ENCODE assay signal across 1 cellular context in the genomic region with DNA sequence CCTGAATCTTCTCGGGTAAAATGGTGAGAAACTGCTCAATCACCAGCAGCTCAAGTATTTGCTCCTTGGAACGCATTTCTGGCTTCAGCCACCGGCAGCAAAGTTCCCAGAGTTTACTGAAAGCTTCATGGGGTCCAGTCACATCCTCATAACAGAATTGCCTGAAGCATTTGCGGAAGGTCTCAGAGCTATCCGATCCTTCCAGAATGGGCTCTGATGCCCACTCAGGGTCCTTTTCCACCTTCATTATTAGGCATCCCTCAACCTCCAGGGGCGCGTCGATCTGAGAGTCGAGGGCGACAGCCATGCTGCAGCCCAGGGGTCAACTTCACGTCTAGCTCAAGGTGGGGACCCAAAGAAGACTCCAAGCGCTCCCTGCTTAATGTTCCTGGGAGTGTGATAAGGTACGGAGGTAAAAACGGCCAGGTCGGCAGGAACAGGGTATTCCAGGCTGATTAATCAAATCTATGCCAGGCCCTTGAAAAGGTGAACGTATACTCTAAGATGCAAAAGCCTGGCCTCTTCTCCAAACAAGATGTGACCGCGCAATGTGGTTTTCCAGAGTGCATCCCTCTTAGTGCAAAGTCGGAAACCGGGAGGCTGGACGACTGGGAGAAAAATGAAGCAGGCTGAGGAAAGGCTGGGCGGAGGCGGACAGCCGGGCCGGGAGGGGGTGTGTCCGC.
TF ChIP-seq lines count a peak whose summit lies in the region.

No MANE protein-coding gene starts in this region.

TF ChIP-seq in HEK293, 187 proteins besides CTCF, POLR2A, EP300 and RAD21 (continued from another document and continues in another):
- TF ChIP-seq, protein P1, sequence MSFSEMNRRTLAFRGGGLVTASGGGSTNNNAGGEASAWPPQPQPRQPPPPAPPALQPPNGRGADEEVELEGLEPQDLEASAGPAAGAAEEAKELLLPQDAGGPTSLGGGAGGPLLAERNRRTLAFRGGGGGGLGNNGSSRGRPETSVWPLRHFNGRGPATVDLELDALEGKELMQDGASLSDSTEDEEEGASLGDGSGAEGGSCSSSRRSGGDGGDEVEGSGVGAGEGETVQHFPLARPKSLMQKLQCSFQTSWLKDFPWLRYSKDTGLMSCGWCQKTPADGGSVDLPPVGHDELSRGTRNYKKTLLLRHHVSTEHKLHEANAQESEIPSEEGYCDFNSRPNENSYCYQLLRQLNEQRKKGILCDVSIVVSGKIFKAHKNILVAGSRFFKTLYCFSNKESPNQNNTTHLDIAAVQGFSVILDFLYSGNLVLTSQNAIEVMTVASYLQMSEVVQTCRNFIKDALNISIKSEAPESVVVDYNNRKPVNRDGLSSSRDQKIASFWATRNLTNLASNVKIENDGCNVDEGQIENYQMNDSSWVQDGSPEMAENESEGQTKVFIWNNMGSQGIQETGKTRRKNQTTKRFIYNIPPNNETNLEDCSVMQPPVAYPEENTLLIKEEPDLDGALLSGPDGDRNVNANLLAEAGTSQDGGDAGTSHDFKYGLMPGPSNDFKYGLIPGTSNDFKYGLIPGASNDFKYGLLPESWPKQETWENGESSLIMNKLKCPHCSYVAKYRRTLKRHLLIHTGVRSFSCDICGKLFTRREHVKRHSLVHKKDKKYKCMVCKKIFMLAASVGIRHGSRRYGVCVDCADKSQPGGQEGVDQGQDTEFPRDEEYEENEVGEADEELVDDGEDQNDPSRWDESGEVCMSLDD (tag by site-specific recombination; IDR thresholded peaks at IDR 0.05) = no peak
- TF ChIP-seq ZNF211 (tag by site-specific recombination; IDR thresholded peaks at IDR 0.05; ENCODE audit: low read depth) (no peak), ZNF266 (tag by site-specific recombination; IDR thresholded peaks at IDR 0.05; ENCODE audit: low read depth) (no peak), ZBTB1 (tag by site-specific recombination; IDR thresholded peaks at IDR 0.05) (no peak), ZNF202 (tag by site-specific recombination; IDR thresholded peaks at IDR 0.05; ENCODE audit: borderline replicate concordance) (no peak), ZNF776 (tag by site-specific recombination; IDR thresholded peaks at IDR 0.05; ENCODE audit: borderline replicate concordance) (no peak), ZNF169 (tag by site-specific recombination; IDR thresholded peaks at IDR 0.05) (no peak), PRDM1 (tag by site-specific recombination; IDR thresholded peaks at IDR 0.05) (no peak), EGR2 (tag by site-specific recombination; IDR thresholded peaks at IDR 0.05; ENCODE audit: low read depth) (peak; percentile 62; the same call in 1 of the 2 replicates), ZNF114 (tag by site-specific recombination; IDR thresholded peaks at IDR 0.05) (no peak), ZBTB48 (tag by site-specific recombination; IDR thresholded peaks at IDR 0.05) (no peak), ZBTB20 (tag by site-specific recombination; IDR thresholded peaks at IDR 0.05) (peak; percentile 66), ZNF626 (tag by site-specific recombination; IDR thresholded peaks at IDR 0.05) (no peak), ZNF423 (tag by site-specific recombination; IDR thresholded peaks at IDR 0.05) (no peak), ZFP37 (tag by site-specific recombination; IDR thresholded peaks at IDR 0.05) (no peak), BCL11A (tag by site-specific recombination; IDR thresholded peaks at IDR 0.05; ENCODE audit: low read depth) (no peak), ZXDB (tag by site-specific recombination; IDR thresholded peaks at IDR 0.05) (no peak), ZNF654 (tag by site-specific recombination; IDR thresholded peaks at IDR 0.05; ENCODE audit: low read depth) (no peak), KLF9 (tag by site-specific recombination; IDR thresholded peaks at IDR 0.05; ENCODE audit: low read depth) (peak; percentile 98; the same call in 1 of the 2 replicates), ZNF302 (tag by site-specific recombination; IDR thresholded peaks at IDR 0.05; ENCODE audit: low read depth) (no peak), ZBTB17 (tag by site-specific recombination; IDR thresholded peaks at IDR 0.05) (peak; percentile 93), ZNF112 (tag by site-specific recombination; IDR thresholded peaks at IDR 0.05) (no peak), ZIC2 (tag by site-specific recombination; IDR thresholded peaks at IDR 0.05) (no peak), MEIS1 (CRISPR knock-in tag; IDR thresholded peaks at IDR 0.05; ENCODE audit: borderline replicate concordance) (no peak), KLF10 (tag by site-specific recombination; IDR thresholded peaks at IDR 0.05) (no peak; the same call in 1 of the 2 replicates), ZNF670 (tag by site-specific recombination; IDR thresholded peaks at IDR 0.05; ENCODE audit: low read depth) (no peak), GLI2 (tag by site-specific recombination; IDR thresholded peaks at IDR 0.05; ENCODE audit: borderline replicate concordance, low read depth) (no peak), FEZF1 (tag by site-specific recombination; IDR thresholded peaks at IDR 0.05) (no peak)
- TF ChIP-seq, protein P2, sequence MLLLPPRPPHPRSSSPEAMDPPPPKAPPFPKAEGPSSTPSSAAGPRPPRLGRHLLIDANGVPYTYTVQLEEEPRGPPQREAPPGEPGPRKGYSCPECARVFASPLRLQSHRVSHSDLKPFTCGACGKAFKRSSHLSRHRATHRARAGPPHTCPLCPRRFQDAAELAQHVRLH (tag by site-specific recombination; IDR thresholded peaks at IDR 0.05) = no peak
- TF ChIP-seq, protein P3, sequence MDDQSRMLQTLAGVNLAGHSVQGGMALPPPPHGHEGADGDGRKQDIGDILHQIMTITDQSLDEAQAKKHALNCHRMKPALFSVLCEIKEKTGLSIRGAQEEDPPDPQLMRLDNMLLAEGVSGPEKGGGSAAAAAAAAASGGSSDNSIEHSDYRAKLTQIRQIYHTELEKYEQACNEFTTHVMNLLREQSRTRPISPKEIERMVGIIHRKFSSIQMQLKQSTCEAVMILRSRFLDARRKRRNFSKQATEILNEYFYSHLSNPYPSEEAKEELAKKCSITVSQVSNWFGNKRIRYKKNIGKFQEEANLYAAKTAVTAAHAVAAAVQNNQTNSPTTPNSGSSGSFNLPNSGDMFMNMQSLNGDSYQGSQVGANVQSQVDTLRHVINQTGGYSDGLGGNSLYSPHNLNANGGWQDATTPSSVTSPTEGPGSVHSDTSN (CRISPR knock-in tag; IDR thresholded peaks at IDR 0.05) = 0 out of 2 replicates have a peak, but pooled peaks have one; percentile 4
- TF ChIP-seq, protein P4, sequence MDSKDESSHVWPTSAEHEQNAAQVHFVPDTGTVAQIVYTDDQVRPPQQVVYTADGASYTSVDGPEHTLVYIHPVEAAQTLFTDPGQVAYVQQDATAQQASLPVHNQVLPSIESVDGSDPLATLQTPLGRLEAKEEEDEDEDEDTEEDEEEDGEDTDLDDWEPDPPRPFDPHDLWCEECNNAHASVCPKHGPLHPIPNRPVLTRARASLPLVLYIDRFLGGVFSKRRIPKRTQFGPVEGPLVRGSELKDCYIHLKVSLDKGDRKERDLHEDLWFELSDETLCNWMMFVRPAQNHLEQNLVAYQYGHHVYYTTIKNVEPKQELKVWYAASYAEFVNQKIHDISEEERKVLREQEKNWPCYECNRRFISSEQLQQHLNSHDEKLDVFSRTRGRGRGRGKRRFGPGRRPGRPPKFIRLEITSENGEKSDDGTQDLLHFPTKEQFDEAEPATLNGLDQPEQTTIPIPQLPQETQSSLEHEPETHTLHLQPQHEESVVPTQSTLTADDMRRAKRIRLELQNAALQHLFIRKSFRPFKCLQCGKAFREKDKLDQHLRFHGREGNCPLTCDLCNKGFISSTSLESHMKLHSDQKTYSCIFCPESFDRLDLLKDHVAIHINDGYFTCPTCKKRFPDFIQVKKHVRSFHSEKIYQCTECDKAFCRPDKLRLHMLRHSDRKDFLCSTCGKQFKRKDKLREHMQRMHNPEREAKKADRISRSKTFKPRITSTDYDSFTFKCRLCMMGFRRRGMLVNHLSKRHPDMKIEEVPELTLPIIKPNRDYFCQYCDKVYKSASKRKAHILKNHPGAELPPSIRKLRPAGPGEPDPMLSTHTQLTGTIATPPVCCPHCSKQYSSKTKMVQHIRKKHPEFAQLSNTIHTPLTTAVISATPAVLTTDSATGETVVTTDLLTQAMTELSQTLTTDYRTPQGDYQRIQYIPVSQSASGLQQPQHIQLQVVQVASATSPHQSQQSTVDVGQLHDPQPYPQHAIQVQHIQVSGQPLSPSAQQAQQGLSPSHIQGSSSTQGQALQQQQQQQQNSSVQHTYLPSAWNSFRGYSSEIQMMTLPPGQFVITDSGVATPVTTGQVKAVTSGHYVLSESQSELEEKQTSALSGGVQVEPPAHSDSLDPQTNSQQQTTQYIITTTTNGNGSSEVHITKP (tag by site-specific recombination; IDR thresholded peaks at IDR 0.05) = 0 out of 2 replicates have a peak, but pooled peaks have one; percentile 27
- TF ChIP-seq, protein P5, sequence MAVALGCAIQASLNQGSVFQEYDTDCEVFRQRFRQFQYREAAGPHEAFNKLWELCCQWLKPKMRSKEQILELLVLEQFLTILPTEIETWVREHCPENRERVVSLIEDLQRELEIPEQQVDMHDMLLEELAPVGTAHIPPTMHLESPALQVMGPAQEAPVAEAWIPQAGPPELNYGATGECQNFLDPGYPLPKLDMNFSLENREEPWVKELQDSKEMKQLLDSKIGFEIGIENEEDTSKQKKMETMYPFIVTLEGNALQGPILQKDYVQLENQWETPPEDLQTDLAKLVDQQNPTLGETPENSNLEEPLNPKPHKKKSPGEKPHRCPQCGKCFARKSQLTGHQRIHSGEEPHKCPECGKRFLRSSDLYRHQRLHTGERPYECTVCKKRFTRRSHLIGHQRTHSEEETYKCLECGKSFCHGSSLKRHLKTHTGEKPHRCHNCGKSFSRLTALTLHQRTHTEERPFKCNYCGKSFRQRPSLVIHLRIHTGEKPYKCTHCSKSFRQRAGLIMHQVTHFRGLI (tag by site-specific recombination; IDR thresholded peaks at IDR 0.05) = no peak
- TF ChIP-seq, protein P6, sequence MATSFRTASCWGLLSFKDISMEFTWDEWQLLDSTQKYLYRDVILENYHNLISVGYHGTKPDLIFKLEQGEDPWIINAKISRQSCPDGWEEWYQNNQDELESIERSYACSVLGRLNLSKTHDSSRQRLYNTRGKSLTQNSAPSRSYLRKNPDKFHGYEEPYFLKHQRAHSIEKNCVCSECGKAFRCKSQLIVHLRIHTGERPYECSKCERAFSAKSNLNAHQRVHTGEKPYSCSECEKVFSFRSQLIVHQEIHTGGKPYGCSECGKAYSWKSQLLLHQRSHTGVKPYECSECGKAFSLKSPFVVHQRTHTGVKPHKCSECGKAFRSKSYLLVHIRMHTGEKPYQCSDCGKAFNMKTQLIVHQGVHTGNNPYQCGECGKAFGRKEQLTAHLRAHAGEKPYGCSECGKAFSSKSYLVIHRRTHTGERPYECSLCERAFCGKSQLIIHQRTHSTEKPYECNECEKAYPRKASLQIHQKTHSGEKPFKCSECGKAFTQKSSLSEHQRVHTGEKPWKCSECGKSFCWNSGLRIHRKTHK (tag by site-specific recombination; IDR thresholded peaks at IDR 0.05) = no peak
- TF ChIP-seq, protein P7, sequence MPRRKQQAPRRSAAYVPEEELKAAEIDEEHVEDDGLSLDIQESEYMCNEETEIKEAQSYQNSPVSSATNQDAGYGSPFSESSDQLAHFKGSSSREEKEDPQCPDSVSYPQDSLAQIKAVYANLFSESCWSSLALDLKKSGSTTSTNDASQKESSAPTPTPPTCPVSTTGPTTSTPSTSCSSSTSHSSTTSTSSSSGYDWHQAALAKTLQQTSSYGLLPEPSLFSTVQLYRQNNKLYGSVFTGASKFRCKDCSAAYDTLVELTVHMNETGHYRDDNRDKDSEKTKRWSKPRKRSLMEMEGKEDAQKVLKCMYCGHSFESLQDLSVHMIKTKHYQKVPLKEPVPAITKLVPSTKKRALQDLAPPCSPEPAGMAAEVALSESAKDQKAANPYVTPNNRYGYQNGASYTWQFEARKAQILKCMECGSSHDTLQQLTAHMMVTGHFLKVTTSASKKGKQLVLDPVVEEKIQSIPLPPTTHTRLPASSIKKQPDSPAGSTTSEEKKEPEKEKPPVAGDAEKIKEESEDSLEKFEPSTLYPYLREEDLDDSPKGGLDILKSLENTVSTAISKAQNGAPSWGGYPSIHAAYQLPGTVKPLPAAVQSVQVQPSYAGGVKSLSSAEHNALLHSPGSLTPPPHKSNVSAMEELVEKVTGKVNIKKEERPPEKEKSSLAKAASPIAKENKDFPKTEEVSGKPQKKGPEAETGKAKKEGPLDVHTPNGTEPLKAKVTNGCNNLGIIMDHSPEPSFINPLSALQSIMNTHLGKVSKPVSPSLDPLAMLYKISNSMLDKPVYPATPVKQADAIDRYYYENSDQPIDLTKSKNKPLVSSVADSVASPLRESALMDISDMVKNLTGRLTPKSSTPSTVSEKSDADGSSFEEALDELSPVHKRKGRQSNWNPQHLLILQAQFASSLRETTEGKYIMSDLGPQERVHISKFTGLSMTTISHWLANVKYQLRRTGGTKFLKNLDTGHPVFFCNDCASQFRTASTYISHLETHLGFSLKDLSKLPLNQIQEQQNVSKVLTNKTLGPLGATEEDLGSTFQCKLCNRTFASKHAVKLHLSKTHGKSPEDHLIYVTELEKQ (tag by site-specific recombination; IDR thresholded peaks at IDR 0.05; ENCODE audit: borderline replicate concordance) = no peak
- TF ChIP-seq, protein P8, sequence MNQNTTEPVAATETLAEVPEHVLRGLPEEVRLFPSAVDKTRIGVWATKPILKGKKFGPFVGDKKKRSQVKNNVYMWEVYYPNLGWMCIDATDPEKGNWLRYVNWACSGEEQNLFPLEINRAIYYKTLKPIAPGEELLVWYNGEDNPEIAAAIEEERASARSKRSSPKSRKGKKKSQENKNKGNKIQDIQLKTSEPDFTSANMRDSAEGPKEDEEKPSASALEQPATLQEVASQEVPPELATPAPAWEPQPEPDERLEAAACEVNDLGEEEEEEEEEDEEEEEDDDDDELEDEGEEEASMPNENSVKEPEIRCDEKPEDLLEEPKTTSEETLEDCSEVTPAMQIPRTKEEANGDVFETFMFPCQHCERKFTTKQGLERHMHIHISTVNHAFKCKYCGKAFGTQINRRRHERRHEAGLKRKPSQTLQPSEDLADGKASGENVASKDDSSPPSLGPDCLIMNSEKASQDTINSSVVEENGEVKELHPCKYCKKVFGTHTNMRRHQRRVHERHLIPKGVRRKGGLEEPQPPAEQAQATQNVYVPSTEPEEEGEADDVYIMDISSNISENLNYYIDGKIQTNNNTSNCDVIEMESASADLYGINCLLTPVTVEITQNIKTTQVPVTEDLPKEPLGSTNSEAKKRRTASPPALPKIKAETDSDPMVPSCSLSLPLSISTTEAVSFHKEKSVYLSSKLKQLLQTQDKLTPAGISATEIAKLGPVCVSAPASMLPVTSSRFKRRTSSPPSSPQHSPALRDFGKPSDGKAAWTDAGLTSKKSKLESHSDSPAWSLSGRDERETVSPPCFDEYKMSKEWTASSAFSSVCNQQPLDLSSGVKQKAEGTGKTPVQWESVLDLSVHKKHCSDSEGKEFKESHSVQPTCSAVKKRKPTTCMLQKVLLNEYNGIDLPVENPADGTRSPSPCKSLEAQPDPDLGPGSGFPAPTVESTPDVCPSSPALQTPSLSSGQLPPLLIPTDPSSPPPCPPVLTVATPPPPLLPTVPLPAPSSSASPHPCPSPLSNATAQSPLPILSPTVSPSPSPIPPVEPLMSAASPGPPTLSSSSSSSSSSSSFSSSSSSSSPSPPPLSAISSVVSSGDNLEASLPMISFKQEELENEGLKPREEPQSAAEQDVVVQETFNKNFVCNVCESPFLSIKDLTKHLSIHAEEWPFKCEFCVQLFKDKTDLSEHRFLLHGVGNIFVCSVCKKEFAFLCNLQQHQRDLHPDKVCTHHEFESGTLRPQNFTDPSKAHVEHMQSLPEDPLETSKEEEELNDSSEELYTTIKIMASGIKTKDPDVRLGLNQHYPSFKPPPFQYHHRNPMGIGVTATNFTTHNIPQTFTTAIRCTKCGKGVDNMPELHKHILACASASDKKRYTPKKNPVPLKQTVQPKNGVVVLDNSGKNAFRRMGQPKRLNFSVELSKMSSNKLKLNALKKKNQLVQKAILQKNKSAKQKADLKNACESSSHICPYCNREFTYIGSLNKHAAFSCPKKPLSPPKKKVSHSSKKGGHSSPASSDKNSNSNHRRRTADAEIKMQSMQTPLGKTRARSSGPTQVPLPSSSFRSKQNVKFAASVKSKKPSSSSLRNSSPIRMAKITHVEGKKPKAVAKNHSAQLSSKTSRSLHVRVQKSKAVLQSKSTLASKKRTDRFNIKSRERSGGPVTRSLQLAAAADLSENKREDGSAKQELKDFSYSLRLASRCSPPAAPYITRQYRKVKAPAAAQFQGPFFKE (tag by site-specific recombination; IDR thresholded peaks at IDR 0.05; ENCODE audit: borderline replicate concordance) = no peak
